Comparison of ENCODE assay signal across 1 cellular context in the genomic region with DNA sequence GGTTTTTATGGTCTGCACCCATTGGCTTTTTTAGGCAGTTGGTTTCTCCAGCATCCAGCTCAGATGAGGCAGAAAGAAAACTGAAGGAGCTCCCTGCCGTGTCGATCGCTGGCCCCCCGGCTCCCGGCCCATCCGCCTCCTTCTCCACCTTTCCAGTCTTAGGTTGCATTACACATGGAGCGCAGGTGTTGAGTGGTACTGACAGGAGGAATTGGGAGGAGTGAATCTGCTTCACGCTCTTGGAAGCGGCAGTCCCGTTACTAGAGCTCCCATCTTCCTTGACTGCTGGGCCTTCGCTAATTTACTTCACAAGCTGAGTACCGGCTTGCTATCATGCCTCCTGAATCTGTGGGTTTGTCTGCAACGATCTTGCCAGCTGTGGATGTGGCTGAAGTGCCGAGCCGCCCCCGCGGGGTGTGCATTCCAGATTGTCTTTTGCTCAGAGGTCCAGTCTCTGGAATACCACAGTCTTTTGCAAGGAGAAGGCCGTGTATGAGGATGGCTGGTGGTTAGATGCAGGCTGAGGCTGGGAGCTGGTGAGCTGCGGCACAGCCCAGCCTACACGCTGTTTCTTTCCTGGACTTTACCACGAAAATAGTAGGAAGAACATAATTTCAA.
TF ChIP-seq lines count a peak whose summit lies in the region.

No MANE protein-coding gene starts in this region.

TF ChIP-seq in GM12878, 131 proteins besides CTCF, POLR2A, EP300 and RAD21:
- peak; percentile 16 for TF ChIP-seq BCL3 (IDR thresholded peaks at IDR 0.05; ENCODE audit: borderline replicate concordance, insufficient read depth, low read depth, low read length, poor library complexity, severe bottlenecking)
- TF ChIP-seq CREB1 (IDR thresholded peaks at IDR 0.05; ENCODE audit: low read depth) = no peak
- TF ChIP-seq HDAC2 (IDR thresholded peaks at IDR 0.05) = no peak
- no peak for TF ChIP-seq ATF7 (IDR thresholded peaks at IDR 0.05; ENCODE audit: low read depth)
- no peak for TF ChIP-seq ASH2L (IDR thresholded peaks at IDR 0.05; ENCODE audit: borderline replicate concordance, low read depth)
